In genomic region chr1:72485786-72486185, GRCh38 we compare ENCODE assay signal across 24 cellular contexts.
DNase-seq lines count a peak whose midpoint lies in the region; TF ChIP-seq lines count a peak whose summit lies in the region.
"Had no signal": no experiment of that assay in that cellular context is flagged by ENCODE, and none has a peak within 500 bp of the region (broad histone marks: within the 10 kb centered on the region; RNA-seq: fewer than 3 reads in every experiment).

No MANE protein-coding gene starts in this region.

- intact Hi-C loops in thyroid gland (cut with DNase I): no loop called here

- in situ Hi-C loops in astrocyte of the spinal cord (cut with HindIII; ENCODE audit: low sequenced_read_pairs): no loop called here

- POLR2A ChIA-PET in AG04450 (lab: Yijun Ruan, JAX): no interaction called here

- no peak for TF ChIP-seq POLR2A in thyroid gland (IDR thresholded peaks at IDR 0.05)
- TF ChIP-seq POLR2A in tibial nerve (IDR thresholded peaks at IDR 0.05): no peak

- WGBS in thyroid gland, 2 donors: 45 to 59% methylated on average over 1 of the region's 1 CpG
- 30 to 35% methylated on average over 1 of the region's 1 CpG for WGBS in tibial nerve, 2 donors

- H3K36me3 ChIP-seq in thyroid gland: no peaks in the 10 kb centered on the region
- H3K36me3 ChIP-seq in tibial nerve: no peaks in the 10 kb centered on the region
- H3K36me3 ChIP-seq: HAP-1, left ventricle myocardium inferior, ovary had no signal

- no peak overlapping the region for H3K4me3 ChIP-seq in AG04450 (ENCODE audit: low read depth, low read length)
- H3K4me3 ChIP-seq in HFF-Myc (replicated peaks; ENCODE audit: low read depth, low read length): no peak overlapping the region
- no peak overlapping the region for H3K4me3 ChIP-seq in astrocyte of the spinal cord (ENCODE audit: low read depth, low read length)
- no peak overlapping the region for H3K4me3 ChIP-seq in fibroblast of the aortic adventitia (ENCODE audit: low read depth, low read length)
- H3K4me3 ChIP-seq in thyroid gland (replicated peaks in 1 of 3): no peak overlapping the region
- H3K4me3 ChIP-seq in tibial nerve: no peak overlapping the region
- H3K4me3 ChIP-seq: HAP-1, left ventricle myocardium inferior, ovary, SK-N-MC, smooth muscle cell had no signal

- DNase-seq in AG04450 (ENCODE audit: low read depth, low spot score): peak; percentile 15
- DNase-seq in HFF-Myc (ENCODE audit: extremely low read depth, low read depth): peak; percentile 12
- peak; percentile 15 for DNase-seq in astrocyte of the spinal cord (ENCODE audit: low read depth, low spot score)
- DNase-seq in fibroblast of the aortic adventitia (ENCODE audit: low read depth): peak; percentile 23
- no peak for DNase-seq in central memory CD4-positive, alpha-beta T cell
- DNase-seq in thyroid gland: no peak
- no peak for DNase-seq in tibial nerve (ENCODE audit: low spot score in 2 of 2)
- DNase-seq in NCI-H2227 treated with DMSO at 0.1 percent for 48 hours (lab: John Stamatoyannopoulos, UW): no peak
- DNase-seq: activated CD4-positive, alpha-beta T cell treated with anti-CD3 and anti-CD28 coated beads, Interleukin-2, amount 50 U/mL, for 4 hours; activated T-cell treated with anti-CD3 and anti-CD28 coated beads, Interleukin-2, amount 50 U/mL, for 72 hours; CD8-positive, alpha-beta memory T cell; DMS153; islet precursor cell; Karpas-422; left ventricle myocardium inferior; mesenchymal stem cell; NCI-H524; ovary; PC-3; stimulated activated CD4-positive, alpha-beta T cell treated with anti-CD3 and anti-CD28 coated beads, Interleukin-1b, Interleukin-23, amount 100 ng/mL, for 48 hours; stimulated activated naive CD8-positive, alpha-beta T cell treated with anti-CD3 and anti-CD28 coated beads, Interleukin-15, Interleukin-2, amounts not matched to agents 100 U/mL and 50 U/mL, for 24 hours had no signal

- CTCF ChIA-PET in AG04450 (lab: Charles Lee): interaction anchor here (0.9 kb wide), 1 partner anchor 201 kb away, joined by 3 read pairs; no protein-coding TSS in a partner anchor

- H3K27me3 ChIP-seq in AG04450 (ENCODE audit: control insufficient read depth, insufficient read depth, low read length): no peaks in the 10 kb centered on the region
- no peaks in the 10 kb centered on the region for H3K27me3 ChIP-seq in thyroid gland
- H3K27me3 ChIP-seq in tibial nerve: no peaks in the 10 kb centered on the region
- H3K27me3 ChIP-seq: ovary had no signal

- H3K9me3 ChIP-seq in AG04450 (ENCODE audit: control insufficient read depth, insufficient read depth, low read length): no peaks in the 10 kb centered on the region
- H3K9me3 ChIP-seq in thyroid gland: no peaks in the 10 kb centered on the region
- no peaks in the 10 kb centered on the region for H3K9me3 ChIP-seq in tibial nerve
- H3K9me3 ChIP-seq: HAP-1, ovary had no signal

- H3K27ac ChIP-seq in AG04450 (ENCODE audit: low read depth, low read length): no peak overlapping the region
- H3K27ac ChIP-seq in thyroid gland: no peak overlapping the region
- H3K27ac ChIP-seq in tibial nerve: no peak overlapping the region
- H3K27ac ChIP-seq: left ventricle myocardium inferior, ovary, SK-N-MC had no signal

- TF ChIP-seq CTCF in AG04450 (IDR thresholded peaks at IDR 0.05; ENCODE audit: low read depth, low read length) (no peak), HFF-Myc (IDR thresholded peaks at IDR 0.05; ENCODE audit: low read depth, low read length, missing control alignments) (no peak), astrocyte of the spinal cord (IDR thresholded peaks at IDR 0.05; ENCODE audit: low read depth, low read length) (no peak), fibroblast of the aortic adventitia (IDR thresholded peaks at IDR 0.05; ENCODE audit: insufficient read depth, low read length) (no peak), thyroid gland (IDR thresholded peaks at IDR 0.05) (no peak), tibial nerve (IDR thresholded peaks at IDR 0.05) (no peak)

- no peaks in the 10 kb centered on the region for H3K4me1 ChIP-seq in thyroid gland
- H3K4me1 ChIP-seq in tibial nerve: no peaks in the 10 kb centered on the region
- H3K4me1 ChIP-seq: HAP-1, left ventricle myocardium inferior had no signal

- no peak for TF ChIP-seq EP300 in tibial nerve (IDR thresholded peaks at IDR 0.05)

Comparison
In these comparisons a context has a peak if more than half of its experiments do, and no peak if none do; other contexts are left out.
1. DNase-seq: peak in AG04450 (single experiment), HFF-Myc (single experiment), astrocyte of the spinal cord (single experiment) and fibroblast of the aortic adventitia (single experiment); none in central memory CD4-positive, alpha-beta T cell (single experiment), thyroid gland (0 of 2), tibial nerve (0 of 2) and NCI-H2227 treated with DMSO at 0.1 percent for 48 hours (single experiment).